19 cellular contexts compared by ENCODE assay signal in genomic region chr10:121049923-121050322, GRCh38.
"Had no signal": no experiment of that assay in that cellular context is flagged by ENCODE, and none has a peak within 500 bp of the region (broad histone marks: within the 10 kb centered on the region; RNA-seq: fewer than 3 reads in every experiment).

No MANE protein-coding gene starts in this region.

- H3K27ac ChIP-seq: colonic mucosa, esophagus muscularis mucosa, foreskin keratinocyte, gastroesophageal sphincter, left lung, lower lobe of right lung had no signal

- H3K4me1 Mint-ChIP-seq: endodermal cell, naive B cell had no signal

- H3K9me3 ChIP-seq: colonic mucosa, esophagus muscularis mucosa, heart left ventricle, left lung, lower lobe of right lung, mucosa of descending colon had no signal

- H3K36me3 Mint-ChIP-seq: mesothelial cell of epicardium, naive B cell had no signal

- H3K4me1 ChIP-seq: colonic mucosa, esophagus muscularis mucosa, foreskin keratinocyte, gastroesophageal sphincter, heart left ventricle, left lung, lower lobe of right lung had no signal

- H3K4me3 ChIP-seq: colonic mucosa, esophagus muscularis mucosa, gastroesophageal sphincter, heart left ventricle, left lung, lower lobe of right lung, mucosa of descending colon had no signal

- H3K27me3 ChIP-seq: colonic mucosa, esophagus muscularis mucosa, foreskin keratinocyte, gastroesophageal sphincter, left lung had no signal

- H3K36me3 ChIP-seq: colonic mucosa, esophagus muscularis mucosa, gastroesophageal sphincter, heart left ventricle, left lung, lower lobe of right lung had no signal

- DNase-seq: colonic mucosa; cortex of kidney; effector CD8-positive, alpha-beta T cell; effector memory CD8-positive, alpha-beta T cell; endodermal cell; foreskin keratinocyte; heart left ventricle; hippocampal formation; left cardiac atrium; left lung; left ventricle myocardium superior; lower lobe of right lung; mesenchymal stem cell; mucosa of descending colon; naive B cell had no signal

- H3K27ac Mint-ChIP-seq: dendritic cell treated with granulocyte-macrophage colony-stimulating factor and Interleukin-4, amounts not matched to agents 40 ng/mL and 50 ng/mL, for 4 days; effector memory CD8-positive, alpha-beta T cell; endodermal cell; naive B cell had no signal

- H3K27me3 Mint-ChIP-seq: effector memory CD8-positive, alpha-beta T cell had no signal

- ATAC-seq: effector memory CD8-positive, alpha-beta T cell; foreskin keratinocyte; gastroesophageal sphincter; heart left ventricle; left cardiac atrium; left lung; left ventricle myocardium superior; lower lobe of right lung; mucosa of descending colon had no signal

- H3K4me3 Mint-ChIP-seq: dendritic cell treated with granulocyte-macrophage colony-stimulating factor and Interleukin-4, amounts not matched to agents 40 ng/mL and 50 ng/mL, for 4 days; effector memory CD8-positive, alpha-beta T cell; endodermal cell; mesothelial cell of epicardium; naive B cell had no signal

- H3K9me3 Mint-ChIP-seq: dendritic cell treated with granulocyte-macrophage colony-stimulating factor and Interleukin-4, amounts not matched to agents 40 ng/mL and 50 ng/mL, for 4 days; endodermal cell had no signal
